ENCODE assay signal across 9 cellular contexts in the genomic region with DNA sequence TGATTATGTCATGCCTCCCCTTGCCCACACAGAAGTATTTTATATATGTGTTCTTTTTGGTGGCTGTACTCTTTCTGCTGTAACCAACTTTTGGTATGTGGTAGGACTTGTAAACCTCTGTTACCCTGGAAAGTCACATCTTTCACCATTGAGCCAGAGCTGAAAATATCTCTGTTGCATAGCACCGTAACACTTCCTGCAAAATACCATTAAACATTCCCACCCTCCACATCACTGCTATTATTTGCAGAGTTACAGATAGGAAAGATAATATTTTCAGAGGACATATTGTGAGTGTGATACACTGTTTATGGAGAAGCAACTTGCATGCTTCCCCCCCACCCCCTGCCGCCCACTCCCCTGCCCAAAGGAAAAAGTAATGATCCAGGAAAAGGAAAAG. TPM values are rescaled to one million over a fixed set of nuclear protein-coding genes. Genes with fewer than 3 reads are reported as not detected.
DNase-seq lines count a peak whose midpoint lies in the region; ATAC-seq lines count a peak whose summit lies in the region.
"Had no signal": no experiment of that assay in that cellular context is flagged by ENCODE, and none has a peak within 500 bp of the region (broad histone marks: within the 10 kb centered on the region; RNA-seq: fewer than 3 reads in every experiment).

No MANE protein-coding gene starts in this region.

- no peak for DNase-seq in CD8-positive, alpha-beta memory T cell
- no peak for DNase-seq in T-helper 17 cell
- peak; percentile 86 for DNase-seq in glomerular visceral epithelial cell (ENCODE audit: extremely low spot score)
- DNase-seq in superior temporal gyrus (ENCODE audit: extremely low spot score): no peak
- DNase-seq in activated naive CD4-positive, alpha-beta T cell treated with Interleukin-2 at 50 U/mL for 16 hours: no peak
- DNase-seq: stimulated activated CD4-positive, alpha-beta T cell treated with anti-CD3 and anti-CD28 coated beads, Interleukin-4, amount 100 ng/mL, for 24 hours had no signal

- CTCF ChIA-PET in CD8-positive, alpha-beta memory T cell (lab: Charles Lee): interaction anchor here (0.7 kb wide), 1 partner anchor 9 kb away, joined by 3 read pairs; no protein-coding TSS in a partner anchor

- H3K9me3 Mint-ChIP-seq in CD8-positive, alpha-beta memory T cell: no peaks in the 10 kb centered on the region

- H3K27ac ChIP-seq in CD8-positive, alpha-beta memory T cell (ENCODE audit: low read depth, low read length): no peak overlapping the region
- peak overlapping the region; percentile 59 for H3K27ac ChIP-seq in rectal smooth muscle tissue (ENCODE audit: low read depth, low read length)

- peak overlapping the region in 4 of 7 donors; percentile 15 to 80 (median 26) for H3K4me3 Mint-ChIP-seq in CD8-positive, alpha-beta memory T cell
- H3K4me3 Mint-ChIP-seq in T-helper 17 cell: no peak overlapping the region

- H3K4me3 ChIP-seq in CD8-positive, alpha-beta memory T cell (ENCODE audit: low read length): no peak overlapping the region
- H3K4me3 ChIP-seq in rectal smooth muscle tissue (ENCODE audit: low read length): no peak overlapping the region

- H3K27me3 Mint-ChIP-seq in CD8-positive, alpha-beta memory T cell: no peaks in the 10 kb centered on the region
- no peaks in the 10 kb centered on the region for H3K27me3 Mint-ChIP-seq in T-helper 17 cell

- H3K27me3 ChIP-seq in CD8-positive, alpha-beta memory T cell (ENCODE audit: insufficient read depth, low read length, poor library complexity, severe bottlenecking): no peaks in the 10 kb centered on the region
- no peaks in the 10 kb centered on the region for H3K27me3 ChIP-seq in rectal smooth muscle tissue (ENCODE audit: control insufficient read depth, insufficient read depth, low read length)

- H3K9me3 ChIP-seq in CD8-positive, alpha-beta memory T cell (ENCODE audit: low read length): no peaks in the 10 kb centered on the region
- H3K9me3 ChIP-seq in T-helper 17 cell (ENCODE audit: control insufficient read depth, low read length, poor library complexity, severe bottlenecking): no peaks in the 10 kb centered on the region

- ATAC-seq in T-helper 17 cell (no peak), GM21423 (IDR thresholded peaks at IDR 0.05; ENCODE audit: unreplicated experiment) (no peak), HG03342 (IDR thresholded peaks at IDR 0.05; ENCODE audit: unreplicated experiment) (no peak)

- H3K36me3 Mint-ChIP-seq in CD8-positive, alpha-beta memory T cell: peaks cover 6 to 41% (median 10%) of the 10 kb centered on the region in 3 donors
- peaks cover 14% of the 10 kb centered on the region for H3K36me3 Mint-ChIP-seq in T-helper 17 cell (ENCODE audit: low read depth)

- H3K4me1 ChIP-seq in CD8-positive, alpha-beta memory T cell (ENCODE audit: insufficient read depth, low read length): peaks cover 49% of the 10 kb centered on the region
- H3K4me1 ChIP-seq in rectal smooth muscle tissue (ENCODE audit: control insufficient read depth, insufficient read depth, low read length): peaks cover 14% of the 10 kb centered on the region

- H3K4me1 Mint-ChIP-seq in CD8-positive, alpha-beta memory T cell: peaks cover 65 to 80% (median 78%) of the 10 kb centered on the region in 3 donors
- H3K4me1 Mint-ChIP-seq in T-helper 17 cell: peaks cover 62% of the 10 kb centered on the region

- POLR2A ChIA-PET in CD8-positive, alpha-beta memory T cell (lab: Charles Lee): interaction anchor here (1.5 kb wide), 1 partner anchor 24 kb away, joined by 3 read pairs; no protein-coding TSS in a partner anchor

- H3K9ac ChIP-seq in rectal smooth muscle tissue (ENCODE audit: low read length): no peak overlapping the region

- peak overlapping the region in 7 of 8 donors; percentile 12 to 65 (median 51) for H3K27ac Mint-ChIP-seq in CD8-positive, alpha-beta memory T cell
- peak overlapping the region; percentile 77 for H3K27ac Mint-ChIP-seq in T-helper 17 cell

- peaks cover 15% of the 10 kb centered on the region for H3K36me3 ChIP-seq in CD8-positive, alpha-beta memory T cell (ENCODE audit: insufficient read depth, low read length)
- no peaks in the 10 kb centered on the region for H3K36me3 ChIP-seq in rectal smooth muscle tissue (ENCODE audit: control insufficient read depth, insufficient read depth, low read length)

RNA-seq across cellular contexts. Expression of gene CAB39, which starts 44.8 kb away (rescaled TPM):
- total RNA-seq in CD8-positive, alpha-beta memory T cell: 100 to 1,000 TPM; 136 to 147 TPM
- polyA plus RNA-seq in CD8-positive, alpha-beta memory T cell: 80.8 TPM
- 10 to 100 TPM; 82.3 to 89.8 TPM for total RNA-seq in T-helper 17 cell
